In the genomic region with DNA sequence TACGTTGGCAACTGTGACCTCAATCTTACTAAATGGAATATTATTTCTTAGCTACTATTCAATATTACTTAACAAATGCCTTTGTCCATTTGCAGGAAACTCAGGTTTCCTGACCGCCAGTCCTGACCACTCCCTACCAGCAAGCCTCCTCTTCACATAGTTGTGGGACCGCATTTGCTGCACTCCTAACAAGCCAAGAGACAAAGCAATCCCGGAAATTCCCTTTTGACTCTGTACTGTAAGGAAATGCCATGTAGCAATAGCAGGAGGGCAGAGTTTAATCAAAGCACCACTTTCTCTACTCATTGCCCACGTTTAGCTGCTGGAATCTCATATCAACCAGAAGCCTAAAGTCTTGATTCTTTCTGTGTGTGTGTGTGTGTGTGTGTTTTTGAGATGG, we compare ENCODE assay signal across 11 cellular contexts. TPM values are rescaled to one million over a fixed set of nuclear protein-coding genes. Genes with fewer than 3 reads are reported as not detected.
DNase-seq lines count a peak whose midpoint lies in the region; ATAC-seq, FAIRE-seq and TF ChIP-seq lines count a peak whose summit lies in the region.
"Had no signal": no experiment of that assay in that cellular context is flagged by ENCODE, and none has a peak within 500 bp of the region (broad histone marks: within the 10 kb centered on the region; RNA-seq: fewer than 3 reads in every experiment).

No MANE protein-coding gene starts in this region.

- no peaks in the 10 kb centered on the region for H3K36me3 ChIP-seq in K562 (ENCODE audit: control insufficient read depth, insufficient read depth, low read length)
- no peaks in the 10 kb centered on the region for H3K36me3 ChIP-seq in smooth muscle cell (ENCODE audit: low read depth)
- H3K36me3 ChIP-seq in CD8-positive, alpha-beta T cell (ENCODE audit: insufficient read depth, low read length): no peaks in the 10 kb centered on the region

- WGBS in K562 (ENCODE audit: insufficient coverage, low coverage, missing lambda C conversion rate): 44% methylated on average over 5 of the region's 5 CpGs
- 47% methylated on average over 5 of the region's 5 CpGs for WGBS in smooth muscle cell (ENCODE audit: low lambda C conversion rate)

- H3K36me3 Mint-ChIP-seq in CD8-positive, alpha-beta T cell: no peaks in the 10 kb centered on the region
- no peaks in the 10 kb centered on the region for H3K36me3 Mint-ChIP-seq in activated CD4-positive, alpha-beta memory T cell treated with anti-CD3 and anti-CD28 coated beads, Interleukin-2, amount 10 ng/mL, durations not matched to agents 7 days and 5 days (ENCODE audit: low read depth)
- H3K36me3 Mint-ChIP-seq: IgD-negative memory B cell had no signal

- H3K27ac ChIP-seq in K562 (ENCODE audit: extremely low read depth, low read depth, low read length): no peak overlapping the region
- H3K27ac ChIP-seq in smooth muscle cell (ENCODE audit: low read depth): no peak overlapping the region
- H3K27ac ChIP-seq in CD8-positive, alpha-beta T cell (ENCODE audit: low read depth, low read length): no peak overlapping the region

- no TSS peak for BruUV-seq in K562 (replicated peaks; lab: Mats Ljungman, UMichigan)

- no peaks in the 10 kb centered on the region for H3K9me3 Mint-ChIP-seq in CD8-positive, alpha-beta T cell
- no peaks in the 10 kb centered on the region for H3K9me3 Mint-ChIP-seq in activated CD4-positive, alpha-beta memory T cell treated with anti-CD3 and anti-CD28 coated beads, Interleukin-2, amount 10 ng/mL, durations not matched to agents 7 days and 5 days
- H3K9me3 Mint-ChIP-seq: IgD-negative memory B cell had no signal

- H3K9me3 ChIP-seq in K562 (replicated peaks; ENCODE audit: control insufficient read depth, insufficient read depth, low read depth, low read length): no peaks in the 10 kb centered on the region
- no peaks in the 10 kb centered on the region for H3K9me3 ChIP-seq in smooth muscle cell (replicated peaks; ENCODE audit: low read depth)
- H3K9me3 ChIP-seq in CD8-positive, alpha-beta T cell (ENCODE audit: low read length): no peaks in the 10 kb centered on the region

- no peak overlapping the region for H3K4me3 Mint-ChIP-seq in CD8-positive, alpha-beta T cell
- H3K4me3 Mint-ChIP-seq in activated CD4-positive, alpha-beta memory T cell treated with anti-CD3 and anti-CD28 coated beads, Interleukin-2, amount 10 ng/mL, durations not matched to agents 7 days and 5 days: no peak overlapping the region
- H3K4me3 Mint-ChIP-seq: IgD-negative memory B cell had no signal

- intact Hi-C loops in K562 (cut with micrococcal nuclease): no loop called here
- intact Hi-C loops in CD8-positive, alpha-beta T cell (cut with DNase I, micrococcal nuclease): loop anchor here in 1 of 2 experiments (5.0 kb wide), 1 partner anchor 612 kb away; no protein-coding TSS in a partner anchor

- TF ChIP-seq CTCF in K562 (IDR thresholded peaks at IDR 0.05 in 2 of 3, conservative IDR thresholded peaks at IDR 0.05 in 1 of 3; ENCODE audit: insufficient read depth in 2 of 3, low read depth in 1 of 3, low read length in 3 of 3): no peak
- no peak for TF ChIP-seq CTCF in smooth muscle cell (IDR thresholded peaks at IDR 0.05; ENCODE audit: borderline replicate concordance, insufficient read depth, poor library complexity, severe bottlenecking)
- no peak for TF ChIP-seq CTCF in GM20000 (IDR thresholded peaks at IDR 0.05; ENCODE audit: extremely low read depth, missing control alignments)
- TF ChIP-seq CTCF in CD8-positive, alpha-beta T cell (IDR thresholded peaks at IDR 0.05): no peak

- H3K4me1 ChIP-seq in K562 (replicated peaks in 1 of 2; ENCODE audit: control insufficient read depth in 2 of 2, insufficient read depth in 2 of 2, low read length in 2 of 2) (peaks cover 9 to 16% of the 10 kb centered on the region in 2 experiments; a peak in 3 of 5 replicates), smooth muscle cell (ENCODE audit: low read depth) (no peaks in the 10 kb centered on the region)
- no peaks in the 10 kb centered on the region for H3K4me1 ChIP-seq in CD8-positive, alpha-beta T cell (ENCODE audit: insufficient read depth, low read length)

- H3F3A ChIP-seq in smooth muscle cell (ENCODE audit: low read depth): no peaks in the 10 kb centered on the region

- peak overlapping the region; percentile 65 for H2AFZ ChIP-seq in K562 (ENCODE audit: low read depth, low read length)
- H2AFZ ChIP-seq in smooth muscle cell (ENCODE audit: low read depth): no peak overlapping the region

- H3K9ac ChIP-seq in K562 (ENCODE audit: insufficient read depth in 1 of 2, low read depth in 2 of 2, low read length in 2 of 2) (no peak overlapping the region), smooth muscle cell (ENCODE audit: low read depth) (no peak overlapping the region)

- no peaks in the 10 kb centered on the region for H3K27me3 ChIP-seq in K562 (ENCODE audit: control insufficient read depth in 2 of 2, insufficient read depth in 2 of 2, low read length in 2 of 2)
- no peaks in the 10 kb centered on the region for H3K27me3 ChIP-seq in smooth muscle cell (ENCODE audit: low read depth)
- H3K27me3 ChIP-seq in CD8-positive, alpha-beta T cell (ENCODE audit: insufficient read depth, low read length): no peaks in the 10 kb centered on the region

- H3K9me1 ChIP-seq in K562 (ENCODE audit: control insufficient read depth, insufficient read depth, low read length): no peaks in the 10 kb centered on the region

- H3K79me2 ChIP-seq in K562 (ENCODE audit: control insufficient read depth, insufficient read depth, low read length): no peaks in the 10 kb centered on the region
- H3K79me2 ChIP-seq in smooth muscle cell (ENCODE audit: low read depth): no peaks in the 10 kb centered on the region

- no peak for TF ChIP-seq EP300 in K562 (IDR thresholded peaks at IDR 0.05; ENCODE audit: low read length)

- H3K27me3 Mint-ChIP-seq in CD8-positive, alpha-beta T cell (ENCODE audit: low read depth): peaks cover 3% of the 10 kb centered on the region
- peaks cover 11% of the 10 kb centered on the region for H3K27me3 Mint-ChIP-seq in activated CD4-positive, alpha-beta memory T cell treated with anti-CD3 and anti-CD28 coated beads, Interleukin-2, amount 10 ng/mL, durations not matched to agents 7 days and 5 days

- TF ChIP-seq POLR2A in K562 (conservative IDR thresholded peaks at IDR 0.05): no peak

- ATAC-seq in K562 (no peak), HG03457 (IDR thresholded peaks at IDR 0.05; ENCODE audit: unreplicated experiment) (no peak)
- no peak for ATAC-seq in CD8-positive, alpha-beta T cell
- ATAC-seq: GM12878, HCT116 had no signal

- H3K4me2 ChIP-seq in K562 (ENCODE audit: insufficient read depth, low read length): no peak overlapping the region
- peak overlapping the region; percentile 21 for H3K4me2 ChIP-seq in smooth muscle cell

- in situ Hi-C loops in K562 (cut with MboI): no loop called here

- CTCF ChIA-PET in K562 (lab: Yijun Ruan, JAX; ENCODE audit: low intra/inter-chr PET ratio): no interaction called here
- CTCF ChIA-PET in CD8-positive, alpha-beta T cell (lab: Charles Lee): interaction anchor here (1.0 kb wide), 2 partner anchors 15 to 333 kb away, joined by 3 to 6 read pairs; no protein-coding TSS in a partner anchor
- CTCF ChIA-PET in activated CD4-positive, alpha-beta memory T cell treated with anti-CD3 and anti-CD28 coated beads, Interleukin-2, amount 10 ng/mL, durations not matched to agents 7 days and 5 days (lab: Charles Lee): interaction anchor here (0.7 to 9.8 kb wide), 4 partner anchors 15 to 353 kb away, joined by 3 to 113 read pairs (median 6); no protein-coding TSS in a partner anchor

- DNase-seq in HK-2 (ENCODE audit: unreplicated experiment) (peak; percentile 70), K562 (ENCODE audit: extremely low read depth in 1 of 4, low spot score in 3 of 4) (no peak), iPS-NIHi11 (ENCODE audit: low spot score) (peak; percentile 22), smooth muscle cell (lab: John Stamatoyannopoulos, UW; ENCODE audit: unreplicated experiment) (no peak), GM20000 (ENCODE audit: low spot score) (no peak)
- no peak for DNase-seq in CD8-positive, alpha-beta T cell
- no peak for DNase-seq in activated CD4-positive, alpha-beta memory T cell treated with anti-CD3 and anti-CD28 coated beads, Interleukin-2, amount 10 ng/mL, durations not matched to agents 7 days and 5 days

- no peak for FAIRE-seq in K562 (lab: Jason Lieb, UNC)
- FAIRE-seq: GM12878 had no signal

- TF ChIP-seq RAD21 in K562 (CRISPR knock-in tag; conservative IDR thresholded peaks at IDR 0.05 in 1 of 2, IDR thresholded peaks at IDR 0.05 in 1 of 2): no peak

- H4K20me1 ChIP-seq in K562 (replicated peaks; ENCODE audit: control insufficient read depth, insufficient read depth, low read length) (no peaks in the 10 kb centered on the region), smooth muscle cell (ENCODE audit: low read depth) (no peaks in the 10 kb centered on the region)

- H3K4me3 ChIP-seq in K562: no peak overlapping the region
- no peak overlapping the region for H3K4me3 ChIP-seq in smooth muscle cell
- H3K4me3 ChIP-seq in CD8-positive, alpha-beta T cell (ENCODE audit: low read depth, low read length): no peak overlapping the region
- H3K4me3 ChIP-seq: GM12878 had no signal

- no peak overlapping the region for H3K27ac Mint-ChIP-seq in CD8-positive, alpha-beta T cell
- no peak overlapping the region for H3K27ac Mint-ChIP-seq in activated CD4-positive, alpha-beta memory T cell treated with anti-CD3 and anti-CD28 coated beads, Interleukin-2, amount 10 ng/mL, durations not matched to agents 7 days and 5 days
- H3K27ac Mint-ChIP-seq: IgD-negative memory B cell had no signal

- no peaks in the 10 kb centered on the region for H3K4me1 Mint-ChIP-seq in CD8-positive, alpha-beta T cell (ENCODE audit: low read depth)
- no peaks in the 10 kb centered on the region for H3K4me1 Mint-ChIP-seq in activated CD4-positive, alpha-beta memory T cell treated with anti-CD3 and anti-CD28 coated beads, Interleukin-2, amount 10 ng/mL, durations not matched to agents 7 days and 5 days

- POLR2A ChIA-PET in K562 (lab: Yijun Ruan, JAX): interaction anchor here (0.7 to 1.6 kb wide), 6 partner anchors 8 to 325 kb away, joined by 3 to 4 read pairs (median 4); no protein-coding TSS in a partner anchor
- POLR2A ChIA-PET in CD8-positive, alpha-beta T cell (lab: Charles Lee): interaction anchor here (0.5 kb wide), 1 partner anchor 255 kb away, joined by 3 read pairs; no protein-coding TSS in a partner anchor
- POLR2A ChIA-PET in activated CD4-positive, alpha-beta memory T cell treated with anti-CD3 and anti-CD28 coated beads, Interleukin-2, amount 10 ng/mL, durations not matched to agents 7 days and 5 days (lab: Charles Lee): no interaction called here

RNA-seq across cellular contexts. Expression of gene ACBD6, which starts 28.1 kb away (rescaled TPM):
- total RNA-seq in K562 (2011; cell fraction: chromatin; rRNA removed; ENCODE audit: low replicate concordance): 131 and 137 TPM in 2 replicates
- total RNA-seq in K562 (2011; cell fraction: nucleolus; rRNA removed): 44.4 and 57.6 TPM in 2 replicates
- total RNA-seq in K562 (2011; cell fraction: nucleoplasm; rRNA removed): 97.7 and 139 TPM in 2 replicates
- 96.7 and 100 TPM in 2 replicates for total RNA-seq in K562 (2014; rRNA removed)
- total RNA-seq in K562 (2014; rRNA removed; fragmentation: Illumina TruSeq; extraction: Trizol): 90.0 and 94.3 TPM in 2 replicates
- 107 and 109 TPM in 2 replicates for total RNA-seq in K562 (2015; rRNA removed; fragmentation: Illumina TruSeq; extraction: Trizol)
- 67.7 and 69.8 TPM in 2 replicates for total RNA-seq in K562 (2021)
- 74.2 and 77.7 TPM in 2 replicates for polyA plus RNA-seq in K562 (2011; rRNA removed)
- polyA plus RNA-seq in K562 (2011; cell fraction: cytosol; rRNA removed): 57.4 and 72.2 TPM in 2 replicates
- 122 and 155 TPM in 2 replicates for polyA plus RNA-seq in K562 (2011; cell fraction: nucleus; rRNA removed)
- 96.5 and 113 TPM in 2 replicates for polyA plus RNA-seq in K562 (2012)
- polyA plus RNA-seq in K562 (2014; fragmentation: Illumina TruSeq; extraction: Trizol): 61.9 and 70.4 TPM in 2 replicates
- 10 to 100 TPM; 16.9 to 27.1 TPM for polyA plus RNA-seq in K562 (2014; fragmentation: Nextera tagmentation; extraction: Ambion mirVana)
- polyA plus RNA-seq in K562 (2014; rRNA removed): 83.4 and 85.7 TPM in 2 replicates
- 135 and 141 TPM in 2 replicates for polyA minus RNA-seq in K562 (2011; rRNA and poly(A)+ RNA removed)
- 44.7 and 45.5 TPM in 2 replicates for polyA minus RNA-seq in K562 (2011; cell fraction: cytosol; rRNA and poly(A)+ RNA removed)
- 45.8 and 86.9 TPM in 2 replicates for polyA minus RNA-seq in K562 (2011; cell fraction: nucleus; rRNA and poly(A)+ RNA removed)
- 45.9 and 48.7 TPM in 2 replicates for total RNA-seq in smooth muscle cell
- polyA plus RNA-seq in smooth muscle cell: 43.0 and 44.1 TPM in 2 replicates
- 10 to 100 TPM; 23.4 to 24.6 TPM for total RNA-seq in CD8-positive, alpha-beta T cell
- 10 to 100 TPM; 27.5 to 33.2 TPM for total RNA-seq in activated CD4-positive, alpha-beta memory T cell treated with anti-CD3 and anti-CD28 coated beads, Interleukin-2, amount 10 ng/mL, durations not matched to agents 7 days and 5 days

RNA-seq across cellular contexts. Expression of gene OVAAL, which starts 28.3 kb away (rescaled TPM):
- not detected in 2 replicates for total RNA-seq in K562 (2011; cell fraction: chromatin; rRNA removed; ENCODE audit: low replicate concordance)
- not detected in 2 replicates for total RNA-seq in K562 (2011; cell fraction: nucleolus; rRNA removed)
- not detected in 2 replicates for total RNA-seq in K562 (2011; cell fraction: nucleoplasm; rRNA removed)
- total RNA-seq in K562 (2014; rRNA removed) (0.18 TPM in 1 of 2 replicates, not detected in the other), K562 (2014; rRNA removed; fragmentation: Illumina TruSeq; extraction: Trizol) (0.07 and 0.16 TPM in 2 replicates), K562 (2015; rRNA removed; fragmentation: Illumina TruSeq; extraction: Trizol) (not detected in 2 replicates), K562 (2021) (not detected in 2 replicates), smooth muscle cell (not detected in 2 replicates)
- polyA plus RNA-seq in K562 (2011; rRNA removed) (0.04 and 0.08 TPM in 2 replicates), K562 (2014; fragmentation: Illumina TruSeq; extraction: Trizol) (0.14 and 0.18 TPM in 2 replicates), K562 (2014; fragmentation: Nextera tagmentation; extraction: Ambion mirVana) (under 1 TPM in 1 of 2 experiments, not detected in 1; 0.04 TPM), K562 (2014; rRNA removed) (0.18 TPM in 1 of 2 replicates, not detected in the other), smooth muscle cell (not detected in 2 replicates)
- polyA plus RNA-seq in K562 (2011; cell fraction: cytosol; rRNA removed): 0.09 TPM in 1 of 2 replicates, not detected in the other
- polyA plus RNA-seq in K562 (2011; cell fraction: nucleus; rRNA removed): not detected in 2 replicates
- polyA plus RNA-seq in K562 (2012): 0.06 TPM in 1 of 2 replicates, not detected in the other
- not detected in 2 replicates for polyA minus RNA-seq in K562 (2011; rRNA and poly(A)+ RNA removed)
- not detected in 2 replicates for polyA minus RNA-seq in K562 (2011; cell fraction: cytosol; rRNA and poly(A)+ RNA removed)
- polyA minus RNA-seq in K562 (2011; cell fraction: nucleus; rRNA and poly(A)+ RNA removed): not detected in 2 replicates
- not detected for total RNA-seq in CD8-positive, alpha-beta T cell
- not detected for total RNA-seq in activated CD4-positive, alpha-beta memory T cell treated with anti-CD3 and anti-CD28 coated beads, Interleukin-2, amount 10 ng/mL, durations not matched to agents 7 days and 5 days
- total RNA-seq: GM12878 had no signal
- polyA plus RNA-seq: IgD-negative memory B cell had no signal

Comparison
In these comparisons a context has a peak if more than half of its experiments do, and no peak if none do; other contexts are left out.
1. DNase-seq: peak in HK-2 (single experiment) and iPS-NIHi11 (single experiment); none in K562 (0 of 4), smooth muscle cell (single experiment), GM20000 (single experiment), CD8-positive, alpha-beta T cell (0 of 7) and activated CD4-positive, alpha-beta memory T cell treated with anti-CD3 and anti-CD28 coated beads, Interleukin-2, amount 10 ng/mL, durations not matched to agents 7 days and 5 days (single experiment).